Comparison of ENCODE assay signal across 9 cellular contexts in genomic region chr19:17829855-17830566, GRCh38. TPM values are rescaled to one million over a fixed set of nuclear protein-coding genes. Genes with fewer than 3 reads are reported as not detected.
DNase-seq lines count a peak whose midpoint lies in the region; ATAC-seq, FAIRE-seq and TF ChIP-seq lines count a peak whose summit lies in the region.
"Had no signal": no experiment of that assay in that cellular context is flagged by ENCODE, and none has a peak within 500 bp of the region (broad histone marks: within the 10 kb centered on the region; RNA-seq: fewer than 3 reads in every experiment).

No MANE protein-coding gene starts in this region.

- H3K4me1 ChIP-seq in pancreas = no peaks in the 10 kb centered on the region

- intact Hi-C loops in pancreas (cut with DNase I) = no loop called here
- intact Hi-C loops in activated CD4-positive, alpha-beta T cell treated with anti-CD3 and anti-CD28 coated beads, Interleukin-2, amount 10 ng/mL, durations not matched to agents 24 days and 14 days (cut with micrococcal nuclease) = no loop called here

- in situ Hi-C loops in G401 (cut with HindIII; ENCODE audit: low sequenced_read_pairs) = no loop called here

- no peaks in the 10 kb centered on the region for H3K36me3 ChIP-seq in pancreas

- H3K9me3 ChIP-seq in pancreas = no peaks in the 10 kb centered on the region

- peak; percentile 83 for DNase-seq in G401 (ENCODE audit: low spot score)
- DNase-seq in NCI-H345 treated with DMSO at 0.1 percent for 48 hours (lab: John Stamatoyannopoulos, UW; ENCODE audit: unreplicated experiment) = peak; percentile 24
- DNase-seq in endothelial cell (ENCODE audit: low spot score) = peak; percentile 62
- DNase-seq in pancreas = peak in 5 of 6 donors; percentile 27 to 59 (median 31)
- no peak for DNase-seq in GF-D8 (lab: John Stamatoyannopoulos, UW)
- DNase-seq in activated CD4-positive, alpha-beta T cell treated with anti-CD3 and anti-CD28 coated beads, Interleukin-2, amount 10 ng/mL, durations not matched to agents 24 days and 14 days = no peak
- DNase-seq: stimulated activated CD4-positive, alpha-beta T cell treated with anti-CD3 and anti-CD28 coated beads, Interleukin-12 subunit alpha, Interleukin-12 subunit beta, amount 100 ng/mL, for 4 hours had no signal

- H3K4me1 Mint-ChIP-seq in endothelial cell (ENCODE audit: unreplicated experiment) = peaks cover 4% of the 10 kb centered on the region
- H3K4me1 Mint-ChIP-seq in activated CD4-positive, alpha-beta T cell treated with anti-CD3 and anti-CD28 coated beads, Interleukin-2, amount 10 ng/mL, durations not matched to agents 24 days and 14 days = peaks cover 5% of the 10 kb centered on the region

- peak overlapping the region; percentile 35 for H3K4me3 Mint-ChIP-seq in endothelial cell (ENCODE audit: unreplicated experiment)
- H3K4me3 Mint-ChIP-seq in activated CD4-positive, alpha-beta T cell treated with anti-CD3 and anti-CD28 coated beads, Interleukin-2, amount 10 ng/mL, durations not matched to agents 24 days and 14 days = no peak overlapping the region

- 8 to 14% methylated on average over 28 to 29 of the region's 29 CpGs for WGBS in pancreas, 2 donors

- ATAC-seq in pancreas = peak; percentile 15 to 34 (median 32)
- no peak for ATAC-seq in GM18511 (IDR thresholded peaks at IDR 0.05; ENCODE audit: unreplicated experiment)
- no peak for ATAC-seq in HG02588 (IDR thresholded peaks at IDR 0.05; ENCODE audit: unreplicated experiment)

- H3K27me3 ChIP-seq in pancreas = no peaks in the 10 kb centered on the region

- H3K9me3 Mint-ChIP-seq in endothelial cell (ENCODE audit: unreplicated experiment) = no peaks in the 10 kb centered on the region
- no peaks in the 10 kb centered on the region for H3K9me3 Mint-ChIP-seq in activated CD4-positive, alpha-beta T cell treated with anti-CD3 and anti-CD28 coated beads, Interleukin-2, amount 10 ng/mL, durations not matched to agents 24 days and 14 days

- H3K36me3 Mint-ChIP-seq in endothelial cell (ENCODE audit: low read depth, unreplicated experiment) = peaks cover 2% of the 10 kb centered on the region
- H3K36me3 Mint-ChIP-seq in activated CD4-positive, alpha-beta T cell treated with anti-CD3 and anti-CD28 coated beads, Interleukin-2, amount 10 ng/mL, durations not matched to agents 24 days and 14 days (ENCODE audit: low read depth) = peaks cover 73% of the 10 kb centered on the region

- peak overlapping the region in 2 of 4 donors; percentile 17 to 30 for H3K4me3 ChIP-seq in pancreas

- peaks cover 3% of the 10 kb centered on the region for H3K27me3 Mint-ChIP-seq in endothelial cell (ENCODE audit: unreplicated experiment)
- no peaks in the 10 kb centered on the region for H3K27me3 Mint-ChIP-seq in activated CD4-positive, alpha-beta T cell treated with anti-CD3 and anti-CD28 coated beads, Interleukin-2, amount 10 ng/mL, durations not matched to agents 24 days and 14 days

- TF ChIP-seq CTCF in endothelial cell (IDR thresholded peaks at IDR 0.05; ENCODE audit: unreplicated experiment) (no peak), pancreas (IDR thresholded peaks at IDR 0.05) (no peak)

- no peak for FAIRE-seq in pancreas (lab: Jason Lieb, UNC)

- no peak overlapping the region for H3K27ac Mint-ChIP-seq in endothelial cell (ENCODE audit: unreplicated experiment)
- H3K27ac Mint-ChIP-seq in activated CD4-positive, alpha-beta T cell treated with anti-CD3 and anti-CD28 coated beads, Interleukin-2, amount 10 ng/mL, durations not matched to agents 24 days and 14 days = no peak overlapping the region

- H3K27ac ChIP-seq in pancreas = no peak overlapping the region

RNA-seq across cellular contexts. Expression of gene INSL3, which starts 8.7 kb away (rescaled TPM):
- total RNA-seq in G401 (2014; rRNA removed; shearing (Covaris generic)) = not detected in 2 replicates
- 0.36 TPM for total RNA-seq in endothelial cell (ENCODE audit: unreplicated experiment)
- not detected for total RNA-seq in pancreas
- not detected for polyA plus RNA-seq in pancreas
- 5.9 and 8.7 TPM in 2 replicates for total RNA-seq in activated CD4-positive, alpha-beta T cell treated with anti-CD3 and anti-CD28 coated beads, Interleukin-2, amount 10 ng/mL, durations not matched to agents 24 days and 14 days

RNA-seq across cellular contexts. Expression of gene JAK3, which starts 17.8 kb away (rescaled TPM):
- 3.2 and 4.6 TPM in 2 replicates for total RNA-seq in G401 (2014; rRNA removed; shearing (Covaris generic))
- 30.9 TPM for total RNA-seq in endothelial cell (ENCODE audit: unreplicated experiment)
- 1 to 10 TPM; 1.1 to 6.6 (median 1.7) TPM for total RNA-seq in pancreas
- 1 to 10 TPM; 2.9 to 4.3 TPM for polyA plus RNA-seq in pancreas
- total RNA-seq in activated CD4-positive, alpha-beta T cell treated with anti-CD3 and anti-CD28 coated beads, Interleukin-2, amount 10 ng/mL, durations not matched to agents 24 days and 14 days = 226 and 239 TPM in 2 replicates

RNA-seq across cellular contexts. Expression of gene RPL18A, which starts 29.7 kb away (rescaled TPM):
- 1,064 and 1,396 TPM in 2 replicates for total RNA-seq in G401 (2014; rRNA removed; shearing (Covaris generic))
- total RNA-seq in endothelial cell (ENCODE audit: unreplicated experiment) (2,048 TPM), pancreas (1,000 to 10,000 TPM; 1,116 to 2,379 (median 1,559) TPM)
- polyA plus RNA-seq in pancreas = 1,000 to 10,000 TPM; 1,339 to 1,436 TPM
- total RNA-seq in activated CD4-positive, alpha-beta T cell treated with anti-CD3 and anti-CD28 coated beads, Interleukin-2, amount 10 ng/mL, durations not matched to agents 24 days and 14 days = 2,698 and 2,718 TPM in 2 replicates

RNA-seq across cellular contexts. Expression of gene B3GNT3, which starts 35.1 kb away (rescaled TPM):
- total RNA-seq in G401 (2014; rRNA removed; shearing (Covaris generic)) = not detected in 2 replicates
- total RNA-seq in endothelial cell (ENCODE audit: unreplicated experiment) (0.77 TPM), pancreas (1 to 10 TPM; 2.1 to 6.0 (median 3.9) TPM)
- 1 to 10 TPM; 1.7 to 2.6 TPM for polyA plus RNA-seq in pancreas
- not detected in 2 replicates for total RNA-seq in activated CD4-positive, alpha-beta T cell treated with anti-CD3 and anti-CD28 coated beads, Interleukin-2, amount 10 ng/mL, durations not matched to agents 24 days and 14 days

RNA-seq across cellular contexts. Expression of gene SLC5A5, which starts 41.7 kb away (rescaled TPM):
- 3.2 and 6.5 TPM in 2 replicates for total RNA-seq in G401 (2014; rRNA removed; shearing (Covaris generic))
- total RNA-seq in endothelial cell (ENCODE audit: unreplicated experiment) = not detected
- under 1 TPM in 1 of 6 donors, not detected in 5; 0.16 TPM for total RNA-seq in pancreas
- polyA plus RNA-seq in pancreas = under 1 TPM in 1 of 2 donors, not detected in 1; 0.02 TPM
- total RNA-seq in activated CD4-positive, alpha-beta T cell treated with anti-CD3 and anti-CD28 coated beads, Interleukin-2, amount 10 ng/mL, durations not matched to agents 24 days and 14 days = 1.1 and 1.5 TPM in 2 replicates

Comparison
In these comparisons a context has a peak if more than half of its experiments do, and no peak if none do; other contexts are left out.
1. DNase-seq: peak in G401 (single experiment), NCI-H345 treated with DMSO at 0.1 percent for 48 hours (single experiment), endothelial cell (single experiment) and pancreas (5 of 6); none in GF-D8 (single experiment) and activated CD4-positive, alpha-beta T cell treated with anti-CD3 and anti-CD28 coated beads, Interleukin-2, amount 10 ng/mL, durations not matched to agents 24 days and 14 days (single experiment).
2. ATAC-seq: peak in pancreas (4 of 4); none in GM18511 (single experiment) and HG02588 (single experiment).